8 cellular contexts compared by ENCODE assay signal in the genomic region with DNA sequence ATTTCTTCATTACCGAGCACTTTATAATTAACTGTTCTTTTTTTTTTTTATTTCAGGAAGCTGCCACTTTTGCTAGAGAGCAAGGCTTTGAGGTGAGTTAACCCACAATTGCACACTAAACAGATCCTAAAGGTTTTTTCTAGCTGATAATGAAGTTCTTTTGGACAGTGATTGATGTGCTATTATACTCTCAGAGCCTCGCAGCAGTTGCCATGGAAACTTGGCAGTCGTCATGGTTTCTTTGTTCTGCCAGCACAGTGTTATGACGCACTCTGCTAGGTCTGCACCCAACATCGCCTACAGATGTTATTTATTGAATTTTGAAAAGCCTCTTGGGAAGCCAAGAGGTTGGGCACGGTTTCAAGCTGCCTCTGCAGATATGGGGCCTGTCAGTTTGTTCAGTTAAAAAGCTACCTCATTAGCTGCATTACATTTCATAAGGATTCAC.
DNase-seq lines count a peak whose midpoint lies in the region; ATAC-seq and TF ChIP-seq lines count a peak whose summit lies in the region.

No MANE protein-coding gene starts in this region.

- H4K20me1 ChIP-seq in BLaER1 treated with 17β-estradiol and CSF1 and Interleukin-3, amounts not matched to agents 10 nM and 100 nM: no peaks in the 10 kb centered on the region
- no peaks in the 10 kb centered on the region for H4K20me1 ChIP-seq in OCI-LY7 (ENCODE audit: insufficient read depth, low read length)

- H3K36me3 ChIP-seq in BLaER1 treated with 17β-estradiol and CSF1 and Interleukin-3, amounts not matched to agents 10 nM and 100 nM: peaks cover 0 to 20% (median 8%) of the 10 kb centered on the region in 11 experiments; a peak in 11 of 22 replicates
- H3K36me3 ChIP-seq in OCI-LY7 (ENCODE audit: insufficient read depth, low read length): no peaks in the 10 kb centered on the region

- H3K9ac ChIP-seq in BLaER1 treated with 17β-estradiol and CSF1 and Interleukin-3, amounts not matched to agents 10 nM and 100 nM: peak overlapping the region in 2 of 11 experiments; percentile 35 to 43; a peak in 4 of 22 replicates

- H3K4me1 Mint-ChIP-seq in activated T-helper 17 cell treated with anti-CD3 and anti-CD28 coated beads, Interleukin-2, amount 50 U/mL, for 72 hours: peaks cover 45% of the 10 kb centered on the region

- peak overlapping the region; percentile 57 for H2AFZ ChIP-seq in OCI-LY7 (ENCODE audit: low read length)

- H3K9me2 ChIP-seq in OCI-LY7 (ENCODE audit: insufficient read depth, low read length): no peaks in the 10 kb centered on the region

- no peaks in the 10 kb centered on the region for H3K9me3 Mint-ChIP-seq in activated T-helper 17 cell treated with anti-CD3 and anti-CD28 coated beads, Interleukin-2, amount 50 U/mL, for 72 hours

- intact Hi-C loops in OCI-LY7 (cut with micrococcal nuclease; ENCODE audit: unreplicated experiment): loop anchor here (10.0 kb wide), 1 partner anchor 236 kb away; the partner anchor contains the start of gene KAT6B

- no peaks in the 10 kb centered on the region for H3K27me3 Mint-ChIP-seq in activated T-helper 17 cell treated with anti-CD3 and anti-CD28 coated beads, Interleukin-2, amount 50 U/mL, for 72 hours

- no peaks in the 10 kb centered on the region for H3K79me2 ChIP-seq in OCI-LY7 (ENCODE audit: insufficient read depth, low read depth, low read length)

- H3K36me3 Mint-ChIP-seq in activated T-helper 17 cell treated with anti-CD3 and anti-CD28 coated beads, Interleukin-2, amount 50 U/mL, for 72 hours (ENCODE audit: low read depth): peaks cover 6% of the 10 kb centered on the region

- H3K27me3 ChIP-seq in BLaER1 treated with 17β-estradiol and CSF1 and Interleukin-3, amounts not matched to agents 10 nM and 100 nM: no peaks in the 10 kb centered on the region

- POLR2A ChIA-PET in OCI-LY7 (lab: Charles Lee): interaction anchor here (0.6 to 1.8 kb wide), 4 partner anchors 10 to 970 kb away, joined by 3 to 5 read pairs (median 4); no protein-coding TSS in a partner anchor

- BruUV-seq in OCI-LY7 (replicated peaks; lab: Mats Ljungman, UMichigan): no TSS peak

- H3K4me1 ChIP-seq in BLaER1 treated with 17β-estradiol and CSF1 and Interleukin-3, amounts not matched to agents 10 nM and 100 nM: peaks cover 48 to 76% (median 59%) of the 10 kb centered on the region in 10 experiments
- H3K4me1 ChIP-seq in OCI-LY7 (ENCODE audit: insufficient read depth, low read length, poor library complexity, severe bottlenecking): peaks cover 34% of the 10 kb centered on the region

- H3K4me3 Mint-ChIP-seq in activated T-helper 17 cell treated with anti-CD3 and anti-CD28 coated beads, Interleukin-2, amount 50 U/mL, for 72 hours: peak overlapping the region; percentile 40

- CTCF ChIA-PET in OCI-LY7 (lab: Charles Lee; ENCODE audit: unreplicated experiment): no interaction called here

- peak overlapping the region; percentile 23 to 71 (median 47); a peak in 19 of 22 replicates for H3K4me2 ChIP-seq in BLaER1 treated with 17β-estradiol and CSF1 and Interleukin-3, amounts not matched to agents 10 nM and 100 nM
- H3K4me2 ChIP-seq in OCI-LY7 (ENCODE audit: low read length): peak overlapping the region; percentile 56

- ATAC-seq in HG03342 (IDR thresholded peaks at IDR 0.05; ENCODE audit: unreplicated experiment) (peak; percentile 50), GM18520 (IDR thresholded peaks at IDR 0.05; ENCODE audit: unreplicated experiment) (no peak)
- peak; percentile 62 for ATAC-seq in activated T-helper 17 cell treated with anti-CD3 and anti-CD28 coated beads, Interleukin-2, amount 50 U/mL, for 72 hours (replicated peaks)

- H3K27ac Mint-ChIP-seq in activated T-helper 17 cell treated with anti-CD3 and anti-CD28 coated beads, Interleukin-2, amount 50 U/mL, for 72 hours: peak overlapping the region; percentile 83

- peak overlapping the region in 6 of 11 experiments; percentile 24 to 59 (median 50); a peak in 11 of 22 replicates for H3K27ac ChIP-seq in BLaER1 treated with 17β-estradiol and CSF1 and Interleukin-3, amounts not matched to agents 10 nM and 100 nM
- peak overlapping the region; percentile 1 for H3K27ac ChIP-seq in OCI-LY7 (ENCODE audit: low read depth, low read length, poor library complexity, severe bottlenecking)

- peak; percentile 80 for DNase-seq in OCI-LY7 (ENCODE audit: low spot score)
- peak; percentile 100 for DNase-seq in fibroblast of pulmonary artery (ENCODE audit: low read depth)
- DNase-seq in occipital lobe (lab: John Stamatoyannopoulos, UW): peak; percentile 80
- peak; percentile 94 for DNase-seq in stromal cell of bone marrow (ENCODE audit: low read depth)

- no peaks in the 10 kb centered on the region for H3K9me3 ChIP-seq in BLaER1 treated with 17β-estradiol and CSF1 and Interleukin-3, amounts not matched to agents 10 nM and 100 nM (replicated peaks in 1 of 11)
- no peaks in the 10 kb centered on the region for H3K9me3 ChIP-seq in OCI-LY7 (ENCODE audit: low read length)

- TF ChIP-seq CTCF in OCI-LY7 (conservative IDR thresholded peaks at IDR 0.05; ENCODE audit: low read length): no peak
- TF ChIP-seq CTCF in fibroblast of pulmonary artery (IDR thresholded peaks at IDR 0.05; ENCODE audit: low read length, missing control alignments): no peak

- H3K4me3 ChIP-seq in BLaER1 treated with 17β-estradiol and CSF1 and Interleukin-3, amounts not matched to agents 10 nM and 100 nM: no peak overlapping the region
- H3K4me3 ChIP-seq in OCI-LY7 (ENCODE audit: low read depth, low read length, poor library complexity, severe bottlenecking) (no peak overlapping the region), fibroblast of pulmonary artery (replicated peaks; ENCODE audit: low read depth, low read length) (no peak overlapping the region)
